In genomic region chr7:47267346-47267745, GRCh38 we compare ENCODE assay signal across 17 cellular contexts.
A peak's percentile ranks its signal among the peaks of the same experiment; 100 is the strongest.
DNase-seq lines count a peak whose midpoint lies in the region; ATAC-seq, FAIRE-seq and TF ChIP-seq lines count a peak whose summit lies in the region.
"Had no signal": no experiment of that assay in that cellular context is flagged by ENCODE, and none has a peak within 500 bp of the region (broad histone marks: within the 10 kb centered on the region; RNA-seq: fewer than 3 reads in every experiment).

No MANE protein-coding gene starts in this region.

- TF ChIP-seq EP300 in HepG2 (IDR thresholded peaks at IDR 0.05; ENCODE audit: low read depth in 2 of 2, low read length in 2 of 2) (no peak), HepG2 (CRISPR knock-in tag; IDR thresholded peaks at IDR 0.05; ENCODE audit: borderline replicate concordance) (no peak)

- H3K27ac Mint-ChIP-seq in chondrocyte (ENCODE audit: unreplicated experiment) = peak overlapping the region; percentile 85
- H3K27ac Mint-ChIP-seq: H9 had no signal

- H3K9me3 Mint-ChIP-seq in chondrocyte (ENCODE audit: low read depth) = peaks cover 28% of the 10 kb centered on the region
- H3K9me3 Mint-ChIP-seq: H9 had no signal

- CTCF ChIA-PET in HepG2 (lab: Yijun Ruan, JAX; ENCODE audit: low intra/inter-chr PET ratio, low total read pairs) = no interaction called here

- POLR2A ChIA-PET in HepG2 (lab: Yijun Ruan, JAX) = interaction anchor here (1.7 kb wide), 1 partner anchor 25 kb away, joined by 6 read pairs; no protein-coding TSS in a partner anchor

- in situ Hi-C loops in HepG2 (cut with HindIII; ENCODE audit: extremely low pct_ligation_motif_present, low pct_unique_long_range_greater_than_20kb) = loop anchor here (25.0 kb wide), 1 partner anchor 845 kb away; no protein-coding TSS in a partner anchor

- BruUV-seq in HepG2 (replicated peaks; lab: Mats Ljungman, UMichigan) = no TSS peak

- ATAC-seq in right lobe of liver = no peak
- ATAC-seq in HepG2 = no peak
- ATAC-seq in foreskin keratinocyte = no peak

- intact Hi-C loops in right lobe of liver (cut with DNase I) = no loop called here
- intact Hi-C loops in HepG2 (cut with micrococcal nuclease; ENCODE audit: unreplicated experiment) = loop anchor here (2.0 to 10.0 kb wide), 6 partner anchors 15 to 701 kb away; partner anchors contain the start of gene PKD1L1

- no peak for FAIRE-seq in HepG2 (lab: Jason Lieb, UNC)
- FAIRE-seq: D721Med had no signal

- peaks cover 28% of the 10 kb centered on the region for H3K4me1 Mint-ChIP-seq in chondrocyte (ENCODE audit: low read depth)

- H3K4me1 ChIP-seq in right lobe of liver (peaks cover 0 to 15% (median 0%) of the 10 kb centered on the region in 4 donors), HepG2 (ENCODE audit: insufficient read depth, low read length) (peaks cover 14% of the 10 kb centered on the region), mucosa of rectum (ENCODE audit: control insufficient read depth in 2 of 2, insufficient read depth in 2 of 2, low read length in 2 of 2) (peaks cover 12 to 17% of the 10 kb centered on the region in 2 donors), foreskin keratinocyte (no peaks in the 10 kb centered on the region)

- TF ChIP-seq POLR2A in right lobe of liver (IDR thresholded peaks at IDR 0.05) (no peak), HepG2 (IDR thresholded peaks at IDR 0.05; ENCODE audit: insufficient read depth in 1 of 2, low read depth in 2 of 2, low read length in 2 of 2) (no peak)

- H3K4me2 ChIP-seq in HepG2 (ENCODE audit: low read depth, low read length) = no peak overlapping the region
- H3K4me2 ChIP-seq: SK-N-SH had no signal

- TF ChIP-seq CTCF in right lobe of liver (IDR thresholded peaks at IDR 0.05) (no peak), HepG2 (CRISPR knock-in tag; IDR thresholded peaks at IDR 0.05) (no peak), chondrocyte (IDR thresholded peaks at IDR 0.05) (no peak), foreskin keratinocyte (conservative IDR thresholded peaks at IDR 0.05) (no peak)

- no peak overlapping the region for H3K9ac ChIP-seq in HepG2 (ENCODE audit: insufficient read depth, low read depth, low read length)
- no peak overlapping the region for H3K9ac ChIP-seq in mucosa of rectum (ENCODE audit: low read depth in 1 of 2, low read length in 2 of 2)
- H3K9ac ChIP-seq: SK-N-SH had no signal

- peaks cover 9% of the 10 kb centered on the region for H3K36me3 Mint-ChIP-seq in chondrocyte (ENCODE audit: low read depth)

- H3K4me3 ChIP-seq in right lobe of liver = no peak overlapping the region
- H3K4me3 ChIP-seq in HepG2 (replicated peaks in 1 of 3; ENCODE audit: insufficient read depth in 1 of 3, low read depth in 2 of 3, low read length in 3 of 3) = no peak overlapping the region
- H3K4me3 ChIP-seq in mucosa of rectum (ENCODE audit: low read length in 2 of 2) = no peak overlapping the region

- no peak overlapping the region for H3K4me3 Mint-ChIP-seq in chondrocyte (ENCODE audit: unreplicated experiment)
- H3K4me3 Mint-ChIP-seq: H9 had no signal

- no peak for TF ChIP-seq RAD21 in HepG2 (CRISPR knock-in tag; IDR thresholded peaks at IDR 0.05)

- no peaks in the 10 kb centered on the region for H3K79me2 ChIP-seq in HepG2 (ENCODE audit: insufficient read depth, low read length)

- H3K9me3 ChIP-seq in right lobe of liver = no peaks in the 10 kb centered on the region
- no peaks in the 10 kb centered on the region for H3K9me3 ChIP-seq in HepG2 (ENCODE audit: low read length)
- H3K9me3 ChIP-seq in mucosa of rectum (ENCODE audit: control insufficient read depth in 2 of 2, low read length in 2 of 2) = peaks cover 0 to 2% of the 10 kb centered on the region in 2 donors
- H3K9me3 ChIP-seq: SK-N-SH had no signal

- no peaks in the 10 kb centered on the region for H4K20me1 ChIP-seq in HepG2 (ENCODE audit: insufficient read depth, low read length)

- H3K27ac ChIP-seq in right lobe of liver (peak overlapping the region in 2 of 3 donors; percentile 62 to 85), HepG2 (ENCODE audit: extremely low read length, insufficient read depth, low read length) (no peak overlapping the region), mucosa of rectum (ENCODE audit: low read depth in 2 of 2, low read length in 2 of 2) (peak overlapping the region; percentile 89 to 91), foreskin keratinocyte (no peak overlapping the region)

- no peaks in the 10 kb centered on the region for H3K27me3 ChIP-seq in right lobe of liver
- H3K27me3 ChIP-seq in HepG2 (ENCODE audit: control insufficient read depth in 1 of 2, insufficient read depth in 2 of 2, low read length in 2 of 2) = no peaks in the 10 kb centered on the region
- H3K27me3 ChIP-seq in mucosa of rectum (ENCODE audit: control insufficient read depth in 2 of 2, insufficient read depth in 2 of 2, low read length in 2 of 2) = no peaks in the 10 kb centered on the region
- no peaks in the 10 kb centered on the region for H3K27me3 ChIP-seq in foreskin keratinocyte

- 96% methylated on average over 7 of the region's 7 CpGs for WGBS in right lobe of liver (ENCODE audit: insufficient coverage, low coverage, low lambda C conversion rate, missing lambda C conversion rate)
- WGBS in HepG2 (ENCODE audit: low lambda C conversion rate) = 94% methylated on average over 7 of the region's 7 CpGs

- no peak for DNase-seq in right lobe of liver
- DNase-seq in HepG2 (ENCODE audit: low spot score) = no peak
- DNase-seq in chondrocyte (ENCODE audit: low spot score) = no peak
- DNase-seq in activated naive CD4-positive, alpha-beta T cell treated with Interleukin-2 at 50 U/mL for 16 hours = no peak
- no peak for DNase-seq in foreskin keratinocyte
- no peak for DNase-seq in activated effector memory CD4-positive, alpha-beta T cell treated with anti-CD3 and anti-CD28 coated beads, Interleukin-2, amount 50 U/mL, for 16 hours
- DNase-seq: C1 segment of cervical spinal cord, H9, MV-4-11, NCI-H187 treated with DMSO at 0.1 percent for 48 hours, NCI-H2227 treated with DMSO at 0.1 percent for 48 hours, NCI-H510A treated with DMSO at 0.1 percent for 48 hours, NCI-H774, SHP77 treated with DMSO at 0.1 percent for 48 hours, SK-N-SH had no signal

- no peaks in the 10 kb centered on the region for H3K27me3 Mint-ChIP-seq in chondrocyte (ENCODE audit: low read depth)

- no peak overlapping the region for H2AFZ ChIP-seq in HepG2 (ENCODE audit: low read length)

- H3K36me3 ChIP-seq in right lobe of liver (no peaks in the 10 kb centered on the region), HepG2 (replicated peaks in 1 of 2; ENCODE audit: control insufficient read depth in 1 of 2, insufficient read depth in 2 of 2, low read length in 2 of 2) (no peaks in the 10 kb centered on the region), mucosa of rectum (ENCODE audit: control insufficient read depth in 2 of 2, insufficient read depth in 2 of 2, low read length in 2 of 2) (no peaks in the 10 kb centered on the region)

TF ChIP-seq in HepG2, 621 proteins besides CTCF, POLR2A, EP300 and RAD21 (continues in another document):
- TF ChIP-seq NCOR1 (IDR thresholded peaks at IDR 0.05; ENCODE audit: borderline replicate concordance, low read length) (no peak), BCLAF1 (IDR thresholded peaks at IDR 0.05) (no peak), PRDM10 (CRISPR knock-in tag; IDR thresholded peaks at IDR 0.05; ENCODE audit: low read depth) (no peak)

Comparison
In these comparisons a context has a peak if more than half of its experiments do, and no peak if none do; other contexts are left out.
1. H3K27ac ChIP-seq: peak in right lobe of liver (2 of 3) and mucosa of rectum (2 of 2); none in HepG2 (single experiment) and foreskin keratinocyte (single experiment).